In genomic region chr9:137829260-137829996, GRCh38 we compare ENCODE assay signal across 24 cellular contexts. TPM values are rescaled to one million over a fixed set of nuclear protein-coding genes. Genes with fewer than 3 reads are reported as not detected.
"Had no signal": no experiment of that assay in that cellular context is flagged by ENCODE, and none has a peak within 500 bp of the region (broad histone marks: within the 10 kb centered on the region; RNA-seq: fewer than 3 reads in every experiment).

No MANE protein-coding gene starts in this region.

- H3K27ac Mint-ChIP-seq: activated naive CD4-positive, alpha-beta T cell treated with anti-CD3 and anti-CD28 coated beads, Interleukin-2, amount 10 ng/mL, durations not matched to agents 7 days and 5 days; activated T-helper 1 cell treated with anti-CD3 and anti-CD28 coated beads, Interleukin-12 subunit alpha, Interleukin-12 subunit beta, Interleukin-2, Interleukin-4 antibody, amounts not matched to agents 30 ng/mL and 10 ng/mL and 1 ng/mL, durations not matched to agents 14 hours and 24 hours and 36 hours; mesothelial cell of epicardium; stimulated activated naive CD8-positive, alpha-beta T cell treated with anti-CD3 and anti-CD28 coated beads, Interleukin-15, Interleukin-2, amounts not matched to agents 100 ng/mL and 50 ng/mL, for 24 hours had no signal

- H3K27me3 Mint-ChIP-seq: activated naive CD4-positive, alpha-beta T cell treated with anti-CD3 and anti-CD28 coated beads, Interleukin-2, amount 10 ng/mL, durations not matched to agents 7 days and 5 days; naive B cell; stimulated activated naive CD8-positive, alpha-beta T cell treated with anti-CD3 and anti-CD28 coated beads, Interleukin-15, Interleukin-2, amounts not matched to agents 100 ng/mL and 50 ng/mL, for 24 hours had no signal

- H3K9me3 Mint-ChIP-seq: activated T-helper 1 cell treated with anti-CD3 and anti-CD28 coated beads, Interleukin-12 subunit alpha, Interleukin-12 subunit beta, Interleukin-2, Interleukin-4 antibody, amounts not matched to agents 30 ng/mL and 10 ng/mL and 1 ng/mL, durations not matched to agents 14 hours and 24 hours and 36 hours; stimulated activated naive CD8-positive, alpha-beta T cell treated with anti-CD3 and anti-CD28 coated beads, Interleukin-15, Interleukin-2, amounts not matched to agents 100 ng/mL and 50 ng/mL, for 24 hours had no signal

- H3K4me3 Mint-ChIP-seq: activated naive CD4-positive, alpha-beta T cell treated with anti-CD3 and anti-CD28 coated beads, Interleukin-2, amount 10 ng/mL, durations not matched to agents 7 days and 5 days; activated T-helper 1 cell treated with anti-CD3 and anti-CD28 coated beads, Interleukin-12 subunit alpha, Interleukin-12 subunit beta, Interleukin-2, Interleukin-4 antibody, amounts not matched to agents 30 ng/mL and 10 ng/mL and 1 ng/mL, durations not matched to agents 14 hours and 24 hours and 36 hours; mesothelial cell of epicardium; naive B cell; stimulated activated naive CD8-positive, alpha-beta T cell treated with anti-CD3 and anti-CD28 coated beads, Interleukin-15, Interleukin-2, amounts not matched to agents 100 ng/mL and 50 ng/mL, for 24 hours had no signal

- H3K27me3 ChIP-seq: breast epithelium, gastrocnemius medialis, uterus had no signal

- ATAC-seq: left cardiac atrium, left ventricle myocardium superior had no signal

- DNase-seq: activated CD4-positive, alpha-beta T cell treated with anti-CD3 and anti-CD28 coated beads for 4 hours; activated CD4-positive, alpha-beta T cell treated with anti-CD3 and anti-CD28 coated beads, Interleukin-2, amount 50 U/mL, for 4 hours; activated effector memory CD4-positive, alpha-beta T cell treated with anti-CD3 and anti-CD28 coated beads, Interleukin-2, amount 50 U/mL, for 16 hours; activated T-cell treated with anti-CD3 and anti-CD28 coated beads for 4 hours; amniotic stem cell; effector CD8-positive, alpha-beta T cell; gastrocnemius medialis; hippocampal formation; left cardiac atrium; naive B cell; stimulated activated CD4-positive, alpha-beta T cell treated with anti-CD3 and anti-CD28 coated beads, Interleukin-12 subunit alpha, Interleukin-12 subunit beta, amount 100 ng/mL, for 4 hours; stimulated activated CD4-positive, alpha-beta T cell treated with anti-CD3 and anti-CD28 coated beads, Interleukin-4, amount 100 ng/mL, for 1 hour; uterus had no signal

- H3K36me3 ChIP-seq: uterus had no signal

- H3K4me3 ChIP-seq: breast epithelium, gastrocnemius medialis, thoracic aorta, uterus had no signal

- H3K9me3 ChIP-seq: gastrocnemius medialis, thoracic aorta had no signal

- FAIRE-seq: colon, keratinocyte had no signal

- H3K27ac ChIP-seq: breast epithelium, gastrocnemius medialis, thoracic aorta, uterus had no signal

- H3K4me1 Mint-ChIP-seq: activated naive CD4-positive, alpha-beta T cell treated with anti-CD3 and anti-CD28 coated beads, Interleukin-2, amount 10 ng/mL, durations not matched to agents 7 days and 5 days; mesothelial cell of epicardium had no signal

- H3K4me1 ChIP-seq: breast epithelium, gastrocnemius medialis, uterus had no signal

RNA-seq across cellular contexts. Expression of gene CACNA1B, which starts 48.2 kb away (rescaled TPM):
- total RNA-seq: activated T-helper 1 cell treated with anti-CD3 and anti-CD28 coated beads, Interleukin-12 subunit alpha, Interleukin-12 subunit beta, Interleukin-2, Interleukin-4 antibody, amounts not matched to agents 30 ng/mL and 10 ng/mL and 1 ng/mL, durations not matched to agents 14 hours and 24 hours and 36 hours; omental fat pad; subcutaneous adipose tissue had no signal
